In genomic region chr1:77560741-77561140, GRCh38 we compare ENCODE assay signal across 23 cellular contexts.
"Had no signal": no experiment of that assay in that cellular context is flagged by ENCODE, and none has a peak within 500 bp of the region (broad histone marks: within the 10 kb centered on the region; RNA-seq: fewer than 3 reads in every experiment).

No MANE protein-coding gene starts in this region.

- H3K9me3 ChIP-seq: gastrocnemius medialis, sigmoid colon, SK-N-SH, thoracic aorta, upper lobe of left lung had no signal

- H3K27me3 ChIP-seq: brain microvascular endothelial cell, gastrocnemius medialis, sigmoid colon, upper lobe of left lung had no signal

- H3K27ac Mint-ChIP-seq: activated CD4-positive, alpha-beta memory T cell treated with anti-CD3 and anti-CD28 coated beads, Interleukin-2, amount 10 ng/mL, durations not matched to agents 7 days and 5 days; activated CD4-positive, alpha-beta T cell treated with anti-CD3 and anti-CD28 coated beads, Interleukin-2, amount 10 ng/mL, durations not matched to agents 24 days and 14 days; effector memory CD8-positive, alpha-beta T cell had no signal

- H3K27me3 Mint-ChIP-seq: activated CD4-positive, alpha-beta memory T cell treated with anti-CD3 and anti-CD28 coated beads, Interleukin-2, amount 10 ng/mL, durations not matched to agents 7 days and 5 days; activated CD4-positive, alpha-beta T cell treated with anti-CD3 and anti-CD28 coated beads, Interleukin-2, amount 10 ng/mL, durations not matched to agents 24 days and 14 days; effector memory CD8-positive, alpha-beta T cell had no signal

- H3K4me1 ChIP-seq: gastrocnemius medialis, sigmoid colon, upper lobe of left lung had no signal

- DNase-seq: activated CD4-positive, alpha-beta memory T cell treated with anti-CD3 and anti-CD28 coated beads, Interleukin-2, amount 10 ng/mL, durations not matched to agents 7 days and 5 days; activated CD4-positive, alpha-beta T cell treated with anti-CD3 and anti-CD28 coated beads, Interleukin-2, amount 10 ng/mL, durations not matched to agents 24 days and 14 days; activated gamma-delta T cell treated with Interleukin-2 at 50 U/mL for 16 hours; activated T-cell treated with anti-CD3 and anti-CD28 coated beads for 4 hours; brain microvascular endothelial cell; central memory CD4-positive, alpha-beta T cell; effector memory CD8-positive, alpha-beta T cell; gastrocnemius medialis; head of caudate nucleus; nephron progenitor cell; sigmoid colon; SK-N-SH; stimulated activated CD4-positive, alpha-beta T cell treated with anti-CD3 and anti-CD28 coated beads, Interleukin-15, amount 100 ng/mL, for 24 hours; stimulated activated naive CD4-positive, alpha-beta T cell; upper lobe of left lung had no signal

- H3K9ac ChIP-seq: SK-N-SH had no signal

- H3K4me1 Mint-ChIP-seq: activated CD4-positive, alpha-beta T cell treated with anti-CD3 and anti-CD28 coated beads, Interleukin-2, amount 10 ng/mL, durations not matched to agents 24 days and 14 days; nephron progenitor cell had no signal

- FAIRE-seq: colon, endothelial cell of umbilical vein, islet of Langerhans had no signal

- H3K4me3 ChIP-seq: gastrocnemius medialis, sigmoid colon, smooth muscle cell, thoracic aorta, upper lobe of left lung had no signal

- ATAC-seq: activated CD4-positive, CD25-positive, alpha-beta regulatory T cell treated with anti-CD3 and anti-CD28 coated beads, Interleukin-2, amount 50 U/mL, for 24 hours; effector memory CD8-positive, alpha-beta T cell; esophagus mucosa; gastrocnemius medialis had no signal

- H3K4me2 ChIP-seq: SK-N-SH, smooth muscle cell had no signal

- H3K9me3 Mint-ChIP-seq: activated CD4-positive, alpha-beta memory T cell treated with anti-CD3 and anti-CD28 coated beads, Interleukin-2, amount 10 ng/mL, durations not matched to agents 7 days and 5 days; activated CD4-positive, alpha-beta T cell treated with anti-CD3 and anti-CD28 coated beads, Interleukin-2, amount 10 ng/mL, durations not matched to agents 24 days and 14 days; effector memory CD8-positive, alpha-beta T cell; nephron progenitor cell had no signal

- H3K27ac ChIP-seq: brain microvascular endothelial cell, gastrocnemius medialis, sigmoid colon, thoracic aorta, upper lobe of left lung, VCaP had no signal

- H3K4me3 Mint-ChIP-seq: activated CD4-positive, alpha-beta memory T cell treated with anti-CD3 and anti-CD28 coated beads, Interleukin-2, amount 10 ng/mL, durations not matched to agents 7 days and 5 days; activated CD4-positive, alpha-beta T cell treated with anti-CD3 and anti-CD28 coated beads, Interleukin-2, amount 10 ng/mL, durations not matched to agents 24 days and 14 days; effector memory CD8-positive, alpha-beta T cell; nephron progenitor cell had no signal
